ENCODE assay signal across 8 cellular contexts in the genomic region with DNA sequence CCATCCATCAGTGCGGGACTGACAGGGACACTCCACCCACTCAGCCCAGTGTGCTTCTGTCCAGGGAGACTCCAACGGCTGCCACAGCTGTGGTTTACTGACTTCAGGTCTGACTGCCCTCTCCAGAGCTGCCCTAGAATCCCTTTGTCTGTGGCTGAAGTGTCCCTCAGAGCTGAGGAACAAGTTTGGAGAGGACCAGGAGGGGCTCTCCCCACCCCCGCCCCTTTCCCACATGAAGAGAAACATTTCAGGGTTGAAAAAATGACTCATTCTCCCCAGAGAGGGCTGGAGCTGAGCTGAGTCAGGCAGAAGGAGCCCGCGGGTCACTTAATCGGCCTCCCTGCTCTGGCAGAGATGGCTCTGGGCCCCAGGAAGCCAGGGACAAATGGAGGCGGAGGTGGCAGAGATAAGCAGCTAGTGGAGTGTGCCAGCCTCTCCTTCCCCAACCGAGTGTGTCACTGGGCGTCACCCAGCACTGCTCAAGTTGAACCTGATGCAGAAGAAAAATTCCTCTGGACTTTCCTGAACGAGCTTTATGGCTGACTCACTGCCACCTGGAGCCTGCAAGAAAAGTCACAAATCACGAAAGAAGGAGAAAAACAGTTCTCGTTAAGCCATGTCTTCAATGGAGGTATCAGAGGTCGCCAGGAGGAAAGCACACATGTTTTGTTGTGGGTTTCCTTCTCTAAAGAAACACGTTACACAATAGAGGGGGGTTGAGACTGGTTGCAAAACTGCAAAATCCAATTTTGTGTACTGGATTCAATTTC. TPM values are rescaled to one million over a fixed set of nuclear protein-coding genes. Genes with fewer than 3 reads are reported as not detected.
DNase-seq lines count a peak whose midpoint lies in the region; ATAC-seq and TF ChIP-seq lines count a peak whose summit lies in the region.

No MANE protein-coding gene starts in this region.

- no peaks in the 10 kb centered on the region for H3K27me3 ChIP-seq in neuronal stem cell (ENCODE audit: control insufficient read depth in 3 of 3, insufficient read depth in 3 of 3, low read depth in 1 of 3, low read length in 3 of 3)
- no peaks in the 10 kb centered on the region for H3K27me3 ChIP-seq in stomach smooth muscle (ENCODE audit: control insufficient read depth in 1 of 2, insufficient read depth in 2 of 2, low read length in 2 of 2)

- no peak overlapping the region for H3K23ac ChIP-seq in neuronal stem cell (ENCODE audit: low read depth, low read length, poor library complexity)

- H2BK5ac ChIP-seq in neuronal stem cell (ENCODE audit: low read length) = no peak overlapping the region

- peaks cover 59 to 68% of the 10 kb centered on the region in 2 donors for H3K4me1 ChIP-seq in neuronal stem cell (ENCODE audit: control insufficient read depth in 2 of 2, insufficient read depth in 1 of 2, low read depth in 1 of 2, low read length in 2 of 2)
- peaks cover 78% of the 10 kb centered on the region for H3K4me1 ChIP-seq in stomach smooth muscle (ENCODE audit: control insufficient read depth, insufficient read depth, low read length)

- no peak overlapping the region for H2BK15ac ChIP-seq in neuronal stem cell (ENCODE audit: low read length)

- H2AK5ac ChIP-seq in neuronal stem cell (ENCODE audit: low read depth, low read length) = no peak overlapping the region

- H3K36me3 ChIP-seq in neuronal stem cell (replicated peaks in 1 of 2; ENCODE audit: control insufficient read depth in 2 of 2, insufficient read depth in 2 of 2, low read length in 2 of 2) (no peaks in the 10 kb centered on the region), stomach smooth muscle (ENCODE audit: control insufficient read depth in 2 of 2, insufficient read depth in 2 of 2, low read length in 2 of 2) (peaks cover 0 to 2% of the 10 kb centered on the region in 2 donors)

- H3K27ac ChIP-seq in neuronal stem cell (replicated peaks; ENCODE audit: low read length) = peak overlapping the region; percentile 58
- H3K27ac ChIP-seq in stomach smooth muscle (ENCODE audit: low read length) = peak overlapping the region; percentile 86

- H3K9ac ChIP-seq in neuronal stem cell (ENCODE audit: low read depth, low read length, poor library complexity) (no peak overlapping the region), stomach smooth muscle (ENCODE audit: low read length in 2 of 2) (peak overlapping the region; percentile 47 to 49)

- DNase-seq in GM04504 (ENCODE audit: low read depth) (peak; percentile 86), NCI-H446 treated with DMSO at 0.1 percent for 48 hours (lab: John Stamatoyannopoulos, UW) (peak; percentile 40), erythroblast (lab: John Stamatoyannopoulos, UW) (peak in 1 of 2 experiments; percentile 89), neuronal stem cell (ENCODE audit: low spot score) (no peak), NCI-H2107 treated with DMSO at 0.1 percent for 48 hours (lab: John Stamatoyannopoulos, UW; ENCODE audit: unreplicated experiment) (no peak)
- DNase-seq in activated CD8-positive, alpha-beta memory T cell treated with anti-CD3 and anti-CD28 coated beads, Interleukin-2, amount 50 U/mL, for 24 hours (ENCODE audit: extremely low read depth) = peak; percentile 67

- H3K4ac ChIP-seq in neuronal stem cell (ENCODE audit: low read length) = no peak overlapping the region

- H3K14ac ChIP-seq in neuronal stem cell (ENCODE audit: low read length) = no peak overlapping the region

- ATAC-seq in GM21619 (IDR thresholded peaks at IDR 0.05; ENCODE audit: unreplicated experiment) = no peak

- H3K9me3 ChIP-seq in neuronal stem cell (replicated peaks in 1 of 2; ENCODE audit: control insufficient read depth in 2 of 2, insufficient read depth in 1 of 2, low read depth in 1 of 2, low read length in 2 of 2) (no peaks in the 10 kb centered on the region), stomach smooth muscle (ENCODE audit: control insufficient read depth in 2 of 2, low read length in 2 of 2) (no peaks in the 10 kb centered on the region)

- H3K79me1 ChIP-seq in neuronal stem cell (ENCODE audit: low read depth, low read length) = no peaks in the 10 kb centered on the region

- peak overlapping the region; percentile 34 for H3K4me2 ChIP-seq in neuronal stem cell (ENCODE audit: insufficient read depth, low read length, poor library complexity, severe bottlenecking)

- peak; percentile 56 for TF ChIP-seq POLR2A in erythroblast (IDR thresholded peaks at IDR 0.05; ENCODE audit: low read length)

- H2BK120ac ChIP-seq in neuronal stem cell (ENCODE audit: low read depth, low read length) = peak overlapping the region; percentile 69

- WGBS in neuronal stem cell (ENCODE audit: extremely low coverage in 2 of 2, insufficient read length in 2 of 2, insufficient replicate concordance in 1 of 2), 2 donors = no CpG with 5 or more reads among the region's 14 CpGs

- H3K4me3 ChIP-seq in neuronal stem cell (ENCODE audit: low read length in 2 of 2) = no peak overlapping the region
- H3K4me3 ChIP-seq in stomach smooth muscle (ENCODE audit: low read length in 2 of 2) = peak overlapping the region; percentile 44 to 47

- H2BK12ac ChIP-seq in neuronal stem cell (ENCODE audit: low read length) = no peak overlapping the region

- H4K8ac ChIP-seq in neuronal stem cell (ENCODE audit: low read depth, low read length) = no peak overlapping the region

- no peak overlapping the region for H4K91ac ChIP-seq in neuronal stem cell (ENCODE audit: low read depth, low read length, poor library complexity)

- H2AFZ ChIP-seq in neuronal stem cell (ENCODE audit: low read length) = peak overlapping the region; percentile 60

- peak overlapping the region; percentile 11 for H3K18ac ChIP-seq in neuronal stem cell (ENCODE audit: low read length)

RNA-seq across cellular contexts. Expression of gene ECE1, which starts 34.3 kb away (rescaled TPM):
- polyA plus RNA-seq in neuronal stem cell (2013, experiment 1 of 2) = 10.7 TPM
- polyA plus RNA-seq in neuronal stem cell (2013, experiment 2 of 2) = 10.7 TPM

Comparison
In these comparisons a context has a peak if more than half of its experiments do, and no peak if none do; other contexts are left out.
1. DNase-seq: peak in GM04504 (single experiment), NCI-H446 treated with DMSO at 0.1 percent for 48 hours (single experiment) and activated CD8-positive, alpha-beta memory T cell treated with anti-CD3 and anti-CD28 coated beads, Interleukin-2, amount 50 U/mL, for 24 hours (single experiment); none in neuronal stem cell (single experiment) and NCI-H2107 treated with DMSO at 0.1 percent for 48 hours (single experiment).
2. H3K4me3 ChIP-seq: peak in stomach smooth muscle (2 of 2); none in neuronal stem cell (0 of 2).